Comparison of ENCODE assay signal across 8 cellular contexts in the genomic region with DNA sequence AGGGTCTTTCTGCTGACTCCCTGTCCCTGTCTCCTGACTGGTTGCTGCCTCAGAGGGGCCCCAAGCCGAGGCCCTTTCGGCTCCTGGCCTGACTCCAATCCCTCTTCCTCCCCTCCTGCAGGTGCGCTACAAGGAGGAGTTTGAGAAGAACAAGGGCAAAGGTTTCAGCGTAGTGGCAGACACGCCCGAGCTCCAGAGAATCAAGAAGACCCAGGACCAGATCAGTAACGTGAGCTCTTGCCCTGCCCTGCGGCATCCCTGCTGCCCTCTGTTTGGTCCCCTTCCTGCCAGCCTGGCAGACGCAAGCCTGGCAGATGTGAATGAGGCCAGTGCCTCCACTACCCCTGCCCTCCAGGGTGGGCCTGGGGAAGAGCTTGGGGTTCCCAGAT. TPM values are rescaled to one million over a fixed set of nuclear protein-coding genes. Genes with fewer than 3 reads are reported as not detected.
DNase-seq lines count a peak whose midpoint lies in the region; TF ChIP-seq lines count a peak whose summit lies in the region.

No MANE protein-coding gene starts in this region.

- H3K27ac Mint-ChIP-seq in endodermal cell = peak overlapping the region; percentile 86
- H3K27ac Mint-ChIP-seq in progenitor cell of endocrine pancreas = no peak overlapping the region

- H3K9me3 Mint-ChIP-seq in endodermal cell (no peaks in the 10 kb centered on the region), progenitor cell of endocrine pancreas (ENCODE audit: low read depth) (no peaks in the 10 kb centered on the region)

- H3K9me3 ChIP-seq in endodermal cell (ENCODE audit: control insufficient read depth, low read length) (no peaks in the 10 kb centered on the region), stomach (no peaks in the 10 kb centered on the region)

- H3K9ac ChIP-seq in endodermal cell (ENCODE audit: extremely low read depth, low read length, poor library complexity, severe bottlenecking) = no peak overlapping the region

- no peak overlapping the region for H3K27ac ChIP-seq in endodermal cell (ENCODE audit: low read depth, low read length)
- H3K27ac ChIP-seq in stomach = peak overlapping the region; percentile 1 to 81 (median 76)

- H3K4me3 Mint-ChIP-seq in endodermal cell (no peak overlapping the region), progenitor cell of endocrine pancreas (ENCODE audit: low read depth) (no peak overlapping the region)

- H3K27me3 Mint-ChIP-seq in endodermal cell (ENCODE audit: insufficient read depth) (no peaks in the 10 kb centered on the region), progenitor cell of endocrine pancreas (no peaks in the 10 kb centered on the region)

- no peak for TF ChIP-seq CTCF in endodermal cell (conservative IDR thresholded peaks at IDR 0.05)
- no peak for TF ChIP-seq CTCF in stomach (IDR thresholded peaks at IDR 0.05)
- TF ChIP-seq CTCF in progenitor cell of endocrine pancreas (IDR thresholded peaks at IDR 0.05; ENCODE audit: unreplicated experiment) = no peak

- intact Hi-C loops in stomach (cut with DNase I; ENCODE audit: low total_unique reads) = no loop called here

- TF ChIP-seq EP300 in stomach (IDR thresholded peaks at IDR 0.05) = no peak

- TF ChIP-seq POLR2A in stomach (IDR thresholded peaks at IDR 0.05) = no peak

- DNase-seq in activated T-cell treated with anti-CD3 and anti-CD28 coated beads for 48 hours (ENCODE audit: low read depth) (peak; percentile 20), activated T-cell treated with anti-CD3 and anti-CD28 coated beads for 4 hours (no peak), endodermal cell (no peak), stomach (no peak), progenitor cell of endocrine pancreas (ENCODE audit: low spot score, unreplicated experiment) (no peak), NCI-H2029 treated with DMSO at 0.1 percent for 48 hours (lab: John Stamatoyannopoulos, UW) (no peak), iPS-NIHi7 (ENCODE audit: extremely low spot score) (no peak)
- DNase-seq in Jurkat, Clone E6-1 (ENCODE audit: low read depth, low spot score) = peak; percentile 65

- H3K36me3 ChIP-seq in endodermal cell (ENCODE audit: control insufficient read depth, insufficient read depth, low read length) (peaks cover 71% of the 10 kb centered on the region), stomach (peaks cover 18 to 94% (median 76%) of the 10 kb centered on the region in 4 donors)

- H3K4me3 ChIP-seq in Jurkat, Clone E6-1 (ENCODE audit: low read length) = peak overlapping the region; percentile 51
- H3K4me3 ChIP-seq in endodermal cell (ENCODE audit: low read length) = no peak overlapping the region
- peak overlapping the region in 2 of 4 donors; percentile 15 to 24 for H3K4me3 ChIP-seq in stomach

- H3K4me1 Mint-ChIP-seq in endodermal cell = peaks cover 22% of the 10 kb centered on the region
- H3K4me1 Mint-ChIP-seq in progenitor cell of endocrine pancreas (ENCODE audit: low read depth) = no peaks in the 10 kb centered on the region

- peaks cover 2% of the 10 kb centered on the region for H3K4me1 ChIP-seq in endodermal cell (ENCODE audit: control insufficient read depth, insufficient read depth, low read length)
- H3K4me1 ChIP-seq in stomach = peaks cover 66 to 99% (median 83%) of the 10 kb centered on the region in 4 donors

- no peaks in the 10 kb centered on the region for H3K27me3 ChIP-seq in endodermal cell (ENCODE audit: control insufficient read depth, insufficient read depth, low read length, poor library complexity, severe bottlenecking)
- H3K27me3 ChIP-seq in stomach = no peaks in the 10 kb centered on the region

- WGBS in endodermal cell (ENCODE audit: insufficient coverage in 1 of 2, insufficient read length in 1 of 2), 2 experiments = 82 to 83% methylated on average over 6 to 9 of the region's 9 CpGs
- WGBS in stomach, 5 donors = 48 to 65% (median 58%) methylated on average over 9 of the region's 9 CpGs

- H3K36me3 Mint-ChIP-seq in endodermal cell (ENCODE audit: low read depth) (peaks cover 48% of the 10 kb centered on the region), progenitor cell of endocrine pancreas (ENCODE audit: insufficient read depth) (peaks cover 9% of the 10 kb centered on the region)

RNA-seq across cellular contexts. Expression of a gene that starts 28.4 kb away (rescaled TPM):
- polyA plus RNA-seq in Jurkat, Clone E6-1 (2012; ENCODE audit: insufficient read depth, insufficient read length) = 90.9 TPM
- total RNA-seq in endodermal cell (100 to 1,000 TPM; 168 to 177 TPM), stomach (100 to 1,000 TPM in 3 of 5 donors, 10 to 100 TPM in 2; 93.0 to 183 (median 107) TPM), progenitor cell of endocrine pancreas (134 and 135 TPM in 2 replicates)
- 102 TPM for polyA plus RNA-seq in endodermal cell (2013, experiment 1 of 2)
- 102 TPM for polyA plus RNA-seq in endodermal cell (2013, experiment 2 of 2)
- polyA plus RNA-seq in stomach = 100 to 1,000 TPM in 1 of 3 donors, 10 to 100 TPM in 2; 33.7 to 119 (median 94.3) TPM

RNA-seq across cellular contexts. Expression of a gene that starts 44.8 kb away (rescaled TPM):
- 2,665 TPM for polyA plus RNA-seq in Jurkat, Clone E6-1 (2012; ENCODE audit: insufficient read depth, insufficient read length)
- total RNA-seq in endodermal cell = 1,000 to 10,000 TPM; 1,194 to 1,262 TPM
- polyA plus RNA-seq in endodermal cell (2013, experiment 1 of 2) = 2,291 TPM
- polyA plus RNA-seq in endodermal cell (2013, experiment 2 of 2) = 2,039 TPM
- total RNA-seq in stomach = 1,000 to 10,000 TPM in 1 of 5 donors, 100 to 1,000 TPM in 3, 10 to 100 TPM in 1; 89.8 to 1,949 (median 982) TPM
- 1,000 to 10,000 TPM; 3,318 to 3,359 (median 3,354) TPM for polyA plus RNA-seq in stomach
- total RNA-seq in progenitor cell of endocrine pancreas = 1,623 and 1,642 TPM in 2 replicates

Comparison
In these comparisons a context has a peak if more than half of its experiments do, and no peak if none do; other contexts are left out.
1. DNase-seq: peak in activated T-cell treated with anti-CD3 and anti-CD28 coated beads for 48 hours (single experiment) and Jurkat, Clone E6-1 (single experiment); none in activated T-cell treated with anti-CD3 and anti-CD28 coated beads for 4 hours (single experiment), endodermal cell (single experiment), stomach (single experiment), progenitor cell of endocrine pancreas (single experiment), NCI-H2029 treated with DMSO at 0.1 percent for 48 hours (single experiment) and iPS-NIHi7 (single experiment).